1 cellular context compared by ENCODE assay signal in genomic region chr11:8381871-8382396, GRCh38.
TF ChIP-seq lines count a peak whose summit lies in the region.

No MANE protein-coding gene starts in this region.

TF ChIP-seq in HEK293, 187 proteins besides CTCF, POLR2A, EP300 and RAD21 (continued from another document):
- TF ChIP-seq, protein P1, sequence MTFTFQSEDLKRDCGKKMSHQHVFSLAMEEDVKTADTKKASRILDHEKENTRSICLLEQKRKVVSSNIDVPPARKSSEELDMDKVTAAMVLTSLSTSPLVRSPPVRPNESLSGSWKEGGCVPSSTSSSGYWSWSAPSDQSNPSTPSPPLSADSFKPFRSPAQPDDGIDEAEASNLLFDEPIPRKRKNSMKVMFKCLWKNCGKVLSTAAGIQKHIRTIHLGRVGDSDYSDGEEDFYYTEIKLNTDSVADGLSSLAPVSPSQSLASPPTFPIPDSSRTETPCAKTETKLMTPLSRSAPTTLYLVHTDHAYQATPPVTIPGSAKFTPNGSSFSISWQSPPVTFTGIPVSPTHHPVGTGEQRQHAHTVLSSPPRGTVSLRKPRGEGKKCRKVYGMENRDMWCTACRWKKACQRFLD (tag by site-specific recombination; IDR thresholded peaks at IDR 0.05) = no peak
- TF ChIP-seq GLIS2 (tag by site-specific recombination; IDR thresholded peaks at IDR 0.05) = no peak
